In the genomic region with DNA sequence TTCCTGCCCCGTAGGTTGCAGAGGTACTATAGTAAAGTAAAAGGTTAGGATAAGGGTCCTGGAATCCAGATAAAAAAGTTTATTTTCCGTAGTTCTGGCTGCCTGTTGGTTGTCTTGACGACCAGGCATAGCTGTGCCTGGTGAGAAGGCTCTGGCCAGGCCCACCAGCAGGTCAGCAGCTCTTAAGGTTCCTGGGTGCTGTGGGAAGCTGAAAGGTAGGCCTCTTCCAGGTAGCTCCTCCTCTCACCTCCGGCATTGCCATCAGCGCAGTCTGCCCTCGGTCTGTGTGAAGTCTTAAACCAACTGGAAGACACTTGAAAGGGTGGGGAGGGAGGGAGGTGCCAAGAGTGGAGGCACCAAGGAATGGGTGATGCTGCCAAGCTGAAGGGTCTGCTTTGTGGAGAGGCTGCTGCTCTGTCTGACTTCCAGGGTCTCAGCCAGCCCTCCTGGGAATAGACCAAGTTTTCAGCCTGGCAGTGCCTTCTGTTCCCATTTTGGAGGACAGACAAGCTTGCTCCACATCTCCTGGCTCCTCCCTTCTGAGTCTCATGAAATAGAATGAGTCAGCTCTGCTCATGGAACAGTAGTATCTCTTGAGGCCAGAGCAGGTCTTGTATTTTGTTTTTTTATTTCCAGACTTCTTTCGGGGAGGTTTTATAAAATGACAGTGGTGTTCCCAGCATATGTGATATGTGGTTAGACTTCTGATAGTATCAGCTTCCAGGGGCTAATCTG, we compare ENCODE assay signal across 9 cellular contexts. TPM values are rescaled to one million over a fixed set of nuclear protein-coding genes. Genes with fewer than 3 reads are reported as not detected.
DNase-seq lines count a peak whose midpoint lies in the region; ATAC-seq and TF ChIP-seq lines count a peak whose summit lies in the region.
"Had no signal": no experiment of that assay in that cellular context is flagged by ENCODE, and none has a peak within 500 bp of the region (broad histone marks: within the 10 kb centered on the region; RNA-seq: fewer than 3 reads in every experiment).

No MANE protein-coding gene starts in this region.

- H3K4me1 Mint-ChIP-seq in activated T-helper 2 cell treated with anti-CD3 and anti-CD28 coated beads, Interferon-gamma antibody, Interleukin-2, Interleukin-4, amounts not matched to agents 10 μg/mL and 5 μg/mL and 100 μg/mL, durations not matched to agents 14 hours and 24 hours and 36 hours (ENCODE audit: low read depth), result peaks cover 25% of the 10 kb centered on the region

- 0 out of 2 replicates have a peak, but pooled peaks cover 8% of the 10 kb centered on the region for H3K79me2 ChIP-seq in GM23248 (ENCODE audit: insufficient read depth)

- H3K27ac ChIP-seq in GM23248 (peak overlapping the region; percentile 27), heart left ventricle (peak overlapping the region in 6 of 12 donors; percentile 39 to 78 (median 54))

- no peak for TF ChIP-seq CTCF in heart left ventricle (IDR thresholded peaks at IDR 0.05)

- TF ChIP-seq POLR2A in heart left ventricle (IDR thresholded peaks at IDR 0.05), result no peak

- in situ Hi-C loops in GM23248 (cut with MboI), result no loop called here

- H3K9me3 ChIP-seq in GM23248 (ENCODE audit: low read depth) (no peaks in the 10 kb centered on the region), heart left ventricle (no peaks in the 10 kb centered on the region)

- H3K4me1 ChIP-seq in GM23248 (ENCODE audit: insufficient read depth) (peaks cover 4% of the 10 kb centered on the region; the same call in 1 of the 2 replicates), heart left ventricle (peaks cover 0 to 38% (median 8%) of the 10 kb centered on the region in 12 donors)

- 63 to 66% methylated on average over 7 of the region's 7 CpGs for WGBS in GM23248 (ENCODE audit: low coverage in 1 of 2, low lambda C conversion rate in 2 of 2, missing lambda C conversion rate in 2 of 2), 2 experiments
- 78 to 86% (median 83%) methylated on average over 7 of the region's 7 CpGs for WGBS in heart left ventricle, 4 donors

- 0 out of 2 replicates have a peak overlapping the region, but pooled peaks have one; percentile 8 for H3K9ac ChIP-seq in GM23248

- peaks cover 8% of the 10 kb centered on the region for H3F3A ChIP-seq in GM23248 (ENCODE audit: insufficient read depth)

- H3K9me2 ChIP-seq in GM23248 (ENCODE audit: insufficient read depth), result no peaks in the 10 kb centered on the region

- H3K9me3 Mint-ChIP-seq in activated T-helper 2 cell treated with anti-CD3 and anti-CD28 coated beads, Interferon-gamma antibody, Interleukin-2, Interleukin-4, amounts not matched to agents 10 μg/mL and 5 μg/mL and 100 μg/mL, durations not matched to agents 14 hours and 24 hours and 36 hours, result no peaks in the 10 kb centered on the region
- H3K9me3 Mint-ChIP-seq: T-helper 2 cell treated with Interferon-gamma antibody and Interleukin-4, amounts not matched to agents 5 μg/mL and 100 μg/mL, for 36 hours had no signal

- peak overlapping the region; percentile 51 for H3K27ac Mint-ChIP-seq in activated T-helper 2 cell treated with anti-CD3 and anti-CD28 coated beads, Interferon-gamma antibody, Interleukin-2, Interleukin-4, amounts not matched to agents 10 μg/mL and 5 μg/mL and 100 μg/mL, durations not matched to agents 14 hours and 24 hours and 36 hours

- H2AFZ ChIP-seq in GM23248, result no peak overlapping the region

- H3K36me3 Mint-ChIP-seq in activated T-helper 2 cell treated with anti-CD3 and anti-CD28 coated beads, Interferon-gamma antibody, Interleukin-2, Interleukin-4, amounts not matched to agents 10 μg/mL and 5 μg/mL and 100 μg/mL, durations not matched to agents 14 hours and 24 hours and 36 hours (ENCODE audit: low read depth), result peaks cover 66% of the 10 kb centered on the region

- peaks cover 26% of the 10 kb centered on the region for H3K36me3 ChIP-seq in GM23248 (ENCODE audit: low read depth)
- peaks cover 9 to 90% (median 82%) of the 10 kb centered on the region in 9 donors for H3K36me3 ChIP-seq in heart left ventricle

- no peaks in the 10 kb centered on the region for H4K20me1 ChIP-seq in GM23248 (ENCODE audit: insufficient read depth)

- ATAC-seq in heart left ventricle, result peak; percentile 32 to 83 (median 49)
- no peak for ATAC-seq in HG02678 (IDR thresholded peaks at IDR 0.05; ENCODE audit: unreplicated experiment)
- no peak for ATAC-seq in GM18861 (IDR thresholded peaks at IDR 0.05; ENCODE audit: unreplicated experiment)

- no peak overlapping the region for H3K4me3 Mint-ChIP-seq in activated T-helper 2 cell treated with anti-CD3 and anti-CD28 coated beads, Interferon-gamma antibody, Interleukin-2, Interleukin-4, amounts not matched to agents 10 μg/mL and 5 μg/mL and 100 μg/mL, durations not matched to agents 14 hours and 24 hours and 36 hours (ENCODE audit: low read depth)
- H3K4me3 Mint-ChIP-seq: T-helper 2 cell treated with Interferon-gamma antibody and Interleukin-4, amounts not matched to agents 5 μg/mL and 100 μg/mL, for 36 hours had no signal

- DNase-seq in GM23248 (peak; percentile 93), heart left ventricle (no peak), skeletal muscle cell (ENCODE audit: low read depth) (peak; percentile 30)
- no peak for DNase-seq in activated T-helper 2 cell treated with anti-CD3 and anti-CD28 coated beads, Interferon-gamma antibody, Interleukin-2, Interleukin-4, amounts not matched to agents 10 μg/mL and 5 μg/mL and 100 μg/mL, durations not matched to agents 14 hours and 24 hours and 36 hours (ENCODE audit: low spot score)
- DNase-seq in central memory CD4-positive, alpha-beta T cell, result no peak
- no peak for DNase-seq in stimulated activated CD4-positive, alpha-beta T cell treated with anti-CD3 and anti-CD28 coated beads, Interleukin-12 subunit alpha, Interleukin-12 subunit beta, amount 100 ng/mL, for 4 hours

- H3K4me3 ChIP-seq in GM23248 (no peak overlapping the region), heart left ventricle (no peak overlapping the region), skeletal muscle cell (ENCODE audit: low read depth, low read length) (no peak overlapping the region)

- peak overlapping the region; percentile 14 for H3K4me2 ChIP-seq in GM23248 (ENCODE audit: unreplicated experiment)

- no peaks in the 10 kb centered on the region for H3K27me3 ChIP-seq in GM23248 (replicated peaks; ENCODE audit: insufficient read depth)
- no peaks in the 10 kb centered on the region for H3K27me3 ChIP-seq in heart left ventricle

- H3K27me3 Mint-ChIP-seq in activated T-helper 2 cell treated with anti-CD3 and anti-CD28 coated beads, Interferon-gamma antibody, Interleukin-2, Interleukin-4, amounts not matched to agents 10 μg/mL and 5 μg/mL and 100 μg/mL, durations not matched to agents 14 hours and 24 hours and 36 hours (ENCODE audit: low read depth), result no peaks in the 10 kb centered on the region

- intact Hi-C loops in activated T-helper 2 cell treated with anti-CD3 and anti-CD28 coated beads, Interferon-gamma antibody, Interleukin-2, Interleukin-4, amounts not matched to agents 10 μg/mL and 5 μg/mL and 100 μg/mL, durations not matched to agents 14 hours and 24 hours and 36 hours (cut with micrococcal nuclease), result loop anchor here (10.0 kb wide), 1 partner anchor 254 kb away; a partner anchor contains a TSS
- intact Hi-C loops in heart left ventricle (cut with DNase I), result loop anchor here in 3 of 10 donors (10.0 kb wide), 1 partner anchor 184 kb away; a partner anchor contains a TSS

RNA-seq across cellular contexts. Expression of a gene that starts 5.2 kb away (rescaled TPM):
- total RNA-seq in GM23248 (2014; rRNA removed; shearing (Covaris generic)), result 14.5 and 20.6 TPM in 2 replicates
- 10.1 and 10.5 TPM in 2 replicates for polyA plus RNA-seq in GM23248 (2016; fragmentation: Nextera tagmentation; extraction: Ambion mirVana)
- 16.4 and 16.6 TPM in 2 replicates for total RNA-seq in activated T-helper 2 cell treated with anti-CD3 and anti-CD28 coated beads, Interferon-gamma antibody, Interleukin-2, Interleukin-4, amounts not matched to agents 10 μg/mL and 5 μg/mL and 100 μg/mL, durations not matched to agents 14 hours and 24 hours and 36 hours
- total RNA-seq in heart left ventricle, result 100 to 1,000 TPM in 2 of 9 donors, 10 to 100 TPM in 7; 56.7 to 213 (median 78.8) TPM
- 10 to 100 TPM; 59.6 to 98.7 TPM for polyA plus RNA-seq in heart left ventricle

RNA-seq across cellular contexts. Expression of a gene that starts 10.1 kb away (rescaled TPM):
- total RNA-seq in GM23248 (2014; rRNA removed; shearing (Covaris generic)), result 17.8 and 22.4 TPM in 2 replicates
- polyA plus RNA-seq in GM23248 (2016; fragmentation: Nextera tagmentation; extraction: Ambion mirVana) (7.6 TPM in 2 replicates), heart left ventricle (10 to 100 TPM in 1 of 2 donors, 1 to 10 TPM in 1; 3.9 to 13.7 TPM)
- 25.1 and 27.0 TPM in 2 replicates for total RNA-seq in activated T-helper 2 cell treated with anti-CD3 and anti-CD28 coated beads, Interferon-gamma antibody, Interleukin-2, Interleukin-4, amounts not matched to agents 10 μg/mL and 5 μg/mL and 100 μg/mL, durations not matched to agents 14 hours and 24 hours and 36 hours
- total RNA-seq in heart left ventricle, result 10 to 100 TPM in 6 of 9 donors, 1 to 10 TPM in 3; 9.1 to 12.6 (median 10.7) TPM

RNA-seq across cellular contexts. Expression of a gene that starts 33.5 kb away (rescaled TPM):
- 79.3 and 79.4 TPM in 2 replicates for total RNA-seq in GM23248 (2014; rRNA removed; shearing (Covaris generic))
- polyA plus RNA-seq in GM23248 (2016; fragmentation: Nextera tagmentation; extraction: Ambion mirVana) (114 and 119 TPM in 2 replicates), heart left ventricle (100 to 1,000 TPM in 1 of 2 donors, 10 to 100 TPM in 1; 39.2 to 111 TPM)
- total RNA-seq in activated T-helper 2 cell treated with anti-CD3 and anti-CD28 coated beads, Interferon-gamma antibody, Interleukin-2, Interleukin-4, amounts not matched to agents 10 μg/mL and 5 μg/mL and 100 μg/mL, durations not matched to agents 14 hours and 24 hours and 36 hours, result 136 and 142 TPM in 2 replicates
- total RNA-seq in heart left ventricle, result 100 to 1,000 TPM in 7 of 9 donors, 10 to 100 TPM in 2; 91.0 to 150 (median 117) TPM

Comparison
In these comparisons a context has a peak if more than half of its experiments do, and no peak if none do; other contexts are left out.
1. DNase-seq: peak in GM23248 (single experiment) and skeletal muscle cell (single experiment); none in activated T-helper 2 cell treated with anti-CD3 and anti-CD28 coated beads, Interferon-gamma antibody, Interleukin-2, Interleukin-4, amounts not matched to agents 10 μg/mL and 5 μg/mL and 100 μg/mL, durations not matched to agents 14 hours and 24 hours and 36 hours (single experiment), heart left ventricle (0 of 5), central memory CD4-positive, alpha-beta T cell (single experiment) and stimulated activated CD4-positive, alpha-beta T cell treated with anti-CD3 and anti-CD28 coated beads, Interleukin-12 subunit alpha, Interleukin-12 subunit beta, amount 100 ng/mL, for 4 hours (single experiment).
2. ATAC-seq: peak in heart left ventricle (4 of 4); none in HG02678 (single experiment) and GM18861 (single experiment).